8 cellular contexts compared by ENCODE assay signal in the genomic region with DNA sequence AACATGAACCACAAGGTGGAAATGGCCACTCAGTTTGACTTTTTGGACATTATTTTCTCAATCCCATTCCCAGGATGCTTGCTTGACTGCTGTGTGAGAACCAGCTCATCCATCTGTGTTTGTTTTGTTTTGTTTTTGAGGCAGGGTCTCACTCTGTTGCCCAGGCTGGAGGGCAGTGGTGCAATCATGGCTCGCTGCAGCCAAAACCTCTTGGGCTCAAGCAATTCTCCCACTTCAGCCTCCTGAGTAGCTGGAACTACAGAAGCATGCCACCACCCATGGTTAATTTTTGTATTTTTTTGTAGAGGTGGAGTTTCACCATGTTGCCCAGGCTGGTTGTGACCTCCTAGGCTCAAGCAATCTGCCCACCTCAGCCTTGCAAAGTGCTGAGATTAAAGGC.
"Had no signal": no experiment of that assay in that cellular context is flagged by ENCODE, and none has a peak within 500 bp of the region (broad histone marks: within the 10 kb centered on the region; RNA-seq: fewer than 3 reads in every experiment).

No MANE protein-coding gene starts in this region.

- H3K27ac Mint-ChIP-seq: GM23338, H9, HFFc6 had no signal

- ATAC-seq: GM23338, HCT116 had no signal

- H3K4me1 ChIP-seq: HAP-1 had no signal

- H3K36me3 ChIP-seq: HAP-1 had no signal

- H3K4me3 ChIP-seq: GM23248, GM23338, HAP-1 had no signal

- H3K9me3 ChIP-seq: HAP-1 had no signal

- H3K4me1 Mint-ChIP-seq: GM23338 had no signal

- H3K4me3 Mint-ChIP-seq: GM23338, H9, HFFc6 had no signal

- DNase-seq: GM23248, GOT3, H7, H9, HFFc6 had no signal

- H2AFZ ChIP-seq: GM23248, GM23338 had no signal

- H3K27ac ChIP-seq: GM23248 had no signal

- H3K4me2 ChIP-seq: GM23338 had no signal

- H3K9ac ChIP-seq: GM23248 had no signal
